In genomic region chr4:152267811-152268210, GRCh38 we compare ENCODE assay signal across 24 cellular contexts.
"Had no signal": no experiment of that assay in that cellular context is flagged by ENCODE, and none has a peak within 500 bp of the region (broad histone marks: within the 10 kb centered on the region; RNA-seq: fewer than 3 reads in every experiment).

No MANE protein-coding gene starts in this region.

- H3K36me3 Mint-ChIP-seq: mesothelial cell of epicardium; natural killer cell treated with Interleukin-12 subunit alpha and Interleukin-12 subunit beta and Interleukin-15 and Interleukin-18, amount 100 ng/mL, for 72 hours; stimulated activated memory B cell treated with anti-CD40 and anti-IgM and Interleukin-4, amounts not matched to agents 10 μg/mL and 1 μg/mL and 100 μg/mL, for 72 hours had no signal

- DNase-seq: hypothalamus; islet precursor cell; left ventricle myocardium inferior; mesendoderm; naive thymus-derived CD4-positive, alpha-beta T cell; ovary; right lobe of liver; stimulated activated CD4-positive, alpha-beta T cell treated with anti-CD3 and anti-CD28 coated beads, Interleukin-1b, Interleukin-23, amount 100 ng/mL, for 48 hours; stimulated activated CD4-positive, alpha-beta T cell treated with anti-CD3 and anti-CD28 coated beads, Interleukin-2, amount 100 ng/mL, for 48 hours; stimulated activated CD4-positive, alpha-beta T cell treated with anti-CD3 and anti-CD28 coated beads, Interleukin-4, amount 100 ng/mL, for 4 hours; stimulated activated CD8-positive, alpha-beta memory T cell treated with anti-CD3 and anti-CD28 coated beads, Interleukin-4, amount 100 ng/mL, for 48 hours; stimulated activated naive CD4-positive, alpha-beta T cell treated with Interleukin-2 at 50 U/mL for 16 hours; stimulated activated naive CD8-positive, alpha-beta T cell treated with anti-CD3 and anti-CD28 coated beads, Interleukin-15, amount 100 ng/mL, for 72 hours; substantia nigra; uterus had no signal

- H3K27me3 ChIP-seq: ovary, right atrium auricular region, right lobe of liver, tibial nerve, uterus had no signal

- H3K27ac ChIP-seq: left ventricle myocardium inferior, ovary, right atrium auricular region, right lobe of liver, tibial nerve, uterus had no signal

- ATAC-seq: naive thymus-derived CD4-positive, alpha-beta T cell; natural killer cell treated with Interleukin-12 subunit alpha and Interleukin-12 subunit beta and Interleukin-15 and Interleukin-18, amount 100 ng/mL, for 72 hours; right lobe of liver; stimulated activated memory B cell treated with anti-CD40 and anti-IgM and Interleukin-4, amounts not matched to agents 10 μg/mL and 1 μg/mL and 100 μg/mL, for 72 hours; stimulated activated naive CD8-positive, alpha-beta T cell treated with anti-CD3 and anti-CD28 coated beads, Interleukin-15, amount 100 ng/mL, for 72 hours had no signal

- H3K9me3 Mint-ChIP-seq: natural killer cell treated with Interleukin-12 subunit alpha and Interleukin-12 subunit beta and Interleukin-15 and Interleukin-18, amount 100 ng/mL, for 72 hours; stimulated activated memory B cell treated with anti-CD40 and anti-IgM and Interleukin-4, amounts not matched to agents 10 μg/mL and 1 μg/mL and 100 μg/mL, for 72 hours; stimulated activated naive CD8-positive, alpha-beta T cell treated with anti-CD3 and anti-CD28 coated beads, Interleukin-15, amount 100 ng/mL, for 72 hours; type B pancreatic cell had no signal

- H3K4me1 Mint-ChIP-seq: stimulated activated memory B cell treated with anti-CD40 and anti-IgM and Interleukin-4, amounts not matched to agents 10 μg/mL and 1 μg/mL and 100 μg/mL, for 72 hours had no signal

- H3K27ac Mint-ChIP-seq: mesothelial cell of epicardium; natural killer cell treated with Interleukin-12 subunit alpha and Interleukin-12 subunit beta and Interleukin-15 and Interleukin-18, amount 100 ng/mL, for 72 hours; progenitor cell of endocrine pancreas; stimulated activated memory B cell treated with anti-CD40 and anti-IgM and Interleukin-4, amounts not matched to agents 10 μg/mL and 1 μg/mL and 100 μg/mL, for 72 hours; type B pancreatic cell had no signal

- H3K27me3 Mint-ChIP-seq: stimulated activated naive CD8-positive, alpha-beta T cell treated with anti-CD3 and anti-CD28 coated beads, Interleukin-15, amount 100 ng/mL, for 72 hours had no signal

- H3K4me3 ChIP-seq: left ventricle myocardium inferior, lung, ovary, right atrium auricular region, right lobe of liver, smooth muscle cell, tibial nerve, uterus had no signal

- H3K4me3 Mint-ChIP-seq: mesothelial cell of epicardium; natural killer cell treated with Interleukin-12 subunit alpha and Interleukin-12 subunit beta and Interleukin-15 and Interleukin-18, amount 100 ng/mL, for 72 hours; stimulated activated memory B cell treated with anti-CD40 and anti-IgM and Interleukin-4, amounts not matched to agents 10 μg/mL and 1 μg/mL and 100 μg/mL, for 72 hours; stimulated activated naive CD8-positive, alpha-beta T cell treated with anti-CD3 and anti-CD28 coated beads, Interleukin-15, amount 100 ng/mL, for 72 hours; type B pancreatic cell had no signal
